7 cellular contexts compared by ENCODE assay signal in the genomic region with DNA sequence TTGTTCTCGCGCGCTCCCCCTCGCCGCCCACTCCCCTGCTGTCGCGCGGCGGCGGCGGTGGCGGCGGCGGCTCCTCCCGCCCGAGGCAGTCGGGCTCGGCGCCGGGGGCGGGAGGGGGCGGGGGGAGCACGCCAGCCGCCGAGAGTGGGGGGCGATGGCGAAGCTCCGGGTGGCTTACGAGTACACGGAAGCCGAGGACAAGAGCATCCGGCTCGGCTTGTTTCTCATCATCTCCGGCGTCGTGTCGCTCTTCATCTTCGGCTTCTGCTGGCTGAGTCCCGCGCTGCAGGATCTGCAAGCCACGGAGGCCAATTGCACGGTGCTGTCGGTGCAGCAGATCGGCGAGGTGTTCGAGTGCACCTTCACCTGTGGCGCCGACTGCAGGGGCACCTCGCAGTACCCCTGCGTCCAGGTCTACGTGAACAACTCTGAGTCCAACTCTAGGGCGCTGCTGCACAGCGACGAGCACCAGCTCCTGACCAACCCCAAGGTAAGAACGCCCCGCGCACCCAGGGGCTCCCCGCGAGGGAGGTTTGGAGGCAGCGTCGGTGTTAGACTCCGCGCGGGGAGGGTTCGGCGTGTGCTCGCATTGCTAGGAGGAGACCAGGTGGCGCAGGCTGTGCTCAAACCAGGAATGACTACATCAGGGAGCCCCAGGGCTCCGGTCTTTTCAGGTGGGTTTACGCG. TPM values are rescaled to one million over a fixed set of nuclear protein-coding genes. Genes with fewer than 3 reads are reported as not detected.
DNase-seq lines count a peak whose midpoint lies in the region; ATAC-seq and TF ChIP-seq lines count a peak whose summit lies in the region.

No MANE protein-coding gene starts in this region.

- ATAC-seq in GM18502 (IDR thresholded peaks at IDR 0.05; ENCODE audit: poor library complexity, unreplicated experiment) = peak; percentile 43
- peak; percentile 40 for ATAC-seq in HG02623 (IDR thresholded peaks at IDR 0.05; ENCODE audit: unreplicated experiment)
- peak; percentile 35 for ATAC-seq in left colon

- DNase-seq in NCI-H1417 treated with DMSO at 0.1 percent for 48 hours (lab: John Stamatoyannopoulos, UW) (peak; percentile 26), cardiac fibroblast (ENCODE audit: low read depth in 2 of 2) (peak; percentile 37 to 39), left colon (peak; percentile 32 to 50)
- peak; percentile 13 to 42 (median 27) for DNase-seq in activated CD4-positive, CD25-positive, alpha-beta regulatory T cell (lab: John Stamatoyannopoulos, UW)
- DNase-seq in stimulated activated CD4-positive, alpha-beta T cell treated with anti-CD3 and anti-CD28 coated beads, Interleukin-2, amount 100 ng/mL, for 48 hours = peak; percentile 33 to 38

- TF ChIP-seq CTCF in cardiac fibroblast (IDR thresholded peaks at IDR 0.05; ENCODE audit: low read depth, low read length) = no peak

- peak overlapping the region; percentile 75 to 79 for H3K4me3 ChIP-seq in cardiac fibroblast (replicated peaks in 1 of 2; ENCODE audit: low read depth in 2 of 2, low read length in 2 of 2)

- intact Hi-C loops in left colon (cut with DNase I, micrococcal nuclease) = no loop called here

RNA-seq across cellular contexts. Expression of gene KCNMB4, which starts 0.6 kb away (rescaled TPM):
- total RNA-seq in left colon = 1 to 10 TPM in 1 of 2 donors, under 1 TPM in 1; 0.73 to 1.5 TPM

Comparison
In these comparisons a context has a peak if more than half of its experiments do, and no peak if none do; other contexts are left out.
1. Peak in every context shown above with its lines: DNase-seq, ATAC-seq and H3K4me3 ChIP-seq.